In genomic region chr1:248786106-248786665, GRCh38 we compare ENCODE assay signal across 13 cellular contexts. TPM values are rescaled to one million over a fixed set of nuclear protein-coding genes. Genes with fewer than 3 reads are reported as not detected.
DNase-seq lines count a peak whose midpoint lies in the region; ATAC-seq and TF ChIP-seq lines count a peak whose summit lies in the region.
"Had no signal": no experiment of that assay in that cellular context is flagged by ENCODE, and none has a peak within 500 bp of the region (broad histone marks: within the 10 kb centered on the region; RNA-seq: fewer than 3 reads in every experiment).

No MANE protein-coding gene starts in this region.

- H3K36me3 Mint-ChIP-seq in natural killer cell treated with Interleukin-12 subunit alpha and Interleukin-12 subunit beta and Interleukin-15 and Interleukin-18, amount 100 ng/mL, for 72 hours = peaks cover 6% of the 10 kb centered on the region
- no peaks in the 10 kb centered on the region for H3K36me3 Mint-ChIP-seq in natural killer cell

- peak; percentile 57 to 83 for ATAC-seq in natural killer cell treated with Interleukin-12 subunit alpha and Interleukin-12 subunit beta and Interleukin-15 and Interleukin-18, amount 100 ng/mL, for 72 hours
- ATAC-seq in natural killer cell (no peak), HG03175 (IDR thresholded peaks at IDR 0.05; ENCODE audit: unreplicated experiment) (peak; percentile 89)
- ATAC-seq: left lobe of liver had no signal

- H3K4me2 ChIP-seq in Karpas-422 (ENCODE audit: low read depth, low read length, poor library complexity, severe bottlenecking) = no peak overlapping the region

- H3K4me1 Mint-ChIP-seq in natural killer cell treated with Interleukin-12 subunit alpha and Interleukin-12 subunit beta and Interleukin-15 and Interleukin-18, amount 100 ng/mL, for 72 hours (ENCODE audit: low read depth in 2 of 2) = peaks cover 0 to 6% of the 10 kb centered on the region in 2 donors
- H3K4me1 Mint-ChIP-seq in natural killer cell = no peaks in the 10 kb centered on the region

- peaks cover 2 to 24% of the 10 kb centered on the region in 2 donors for H3K27me3 Mint-ChIP-seq in natural killer cell treated with Interleukin-12 subunit alpha and Interleukin-12 subunit beta and Interleukin-15 and Interleukin-18, amount 100 ng/mL, for 72 hours
- H3K27me3 Mint-ChIP-seq in natural killer cell (ENCODE audit: low read depth in 2 of 2) = peaks cover 0 to 18% of the 10 kb centered on the region in 2 donors

- no peaks in the 10 kb centered on the region for H3K9me2 ChIP-seq in Karpas-422 (replicated peaks; ENCODE audit: insufficient read depth, low read length)

- no peaks in the 10 kb centered on the region for H3K79me2 ChIP-seq in Karpas-422 (ENCODE audit: low read length)

- H3K9me3 ChIP-seq in SJCRH30 (replicated peaks) (no peaks in the 10 kb centered on the region), Karpas-422 (ENCODE audit: low read length) (no peaks in the 10 kb centered on the region), ascending aorta (no peaks in the 10 kb centered on the region)
- H3K9me3 ChIP-seq: esophagus squamous epithelium, right lobe of liver had no signal

- no peak overlapping the region for H3K27ac Mint-ChIP-seq in natural killer cell treated with Interleukin-12 subunit alpha and Interleukin-12 subunit beta and Interleukin-15 and Interleukin-18, amount 100 ng/mL, for 72 hours
- H3K27ac Mint-ChIP-seq in natural killer cell = no peak overlapping the region

- TF ChIP-seq CTCF in natural killer cell (IDR thresholded peaks at IDR 0.05) = no peak
- no peak for TF ChIP-seq CTCF in ascending aorta (IDR thresholded peaks at IDR 0.05)

- no peak overlapping the region for H2AFZ ChIP-seq in Karpas-422 (ENCODE audit: low read length)

- no peaks in the 10 kb centered on the region for H3K9me3 Mint-ChIP-seq in natural killer cell treated with Interleukin-12 subunit alpha and Interleukin-12 subunit beta and Interleukin-15 and Interleukin-18, amount 100 ng/mL, for 72 hours
- peaks cover 2 to 3% of the 10 kb centered on the region in 2 donors for H3K9me3 Mint-ChIP-seq in natural killer cell

- H3K4me3 ChIP-seq in SJCRH30 = no peak overlapping the region
- H3K4me3 ChIP-seq in Karpas-422 (ENCODE audit: low read length) = no peak overlapping the region
- no peak overlapping the region for H3K4me3 ChIP-seq in ascending aorta
- H3K4me3 ChIP-seq: esophagus squamous epithelium, right lobe of liver had no signal

- no peaks in the 10 kb centered on the region for H3K4me1 ChIP-seq in SJCRH30
- H3K4me1 ChIP-seq in Karpas-422 (ENCODE audit: low read length) = no peaks in the 10 kb centered on the region
- H3K4me1 ChIP-seq in ascending aorta = no peaks in the 10 kb centered on the region
- H3K4me1 ChIP-seq: esophagus squamous epithelium, right lobe of liver had no signal

- H3K27me3 ChIP-seq in SJCRH30 (no peaks in the 10 kb centered on the region), Karpas-422 (ENCODE audit: low read length) (no peaks in the 10 kb centered on the region), ascending aorta (no peaks in the 10 kb centered on the region)
- H3K27me3 ChIP-seq: esophagus squamous epithelium, right lobe of liver had no signal

- H3K27ac ChIP-seq in SJCRH30 (no peak overlapping the region), Karpas-422 (ENCODE audit: low read length) (no peak overlapping the region), ascending aorta (no peak overlapping the region)
- H3K27ac ChIP-seq: esophagus squamous epithelium, right lobe of liver had no signal

- H4K20me1 ChIP-seq in Karpas-422 (ENCODE audit: insufficient read depth, low read depth, low read length) = no peaks in the 10 kb centered on the region

- H3K36me3 ChIP-seq in SJCRH30 (no peaks in the 10 kb centered on the region), Karpas-422 (ENCODE audit: insufficient read depth, low read length) (no peaks in the 10 kb centered on the region), ascending aorta (no peaks in the 10 kb centered on the region)
- H3K36me3 ChIP-seq: esophagus squamous epithelium, right lobe of liver had no signal

- intact Hi-C loops in natural killer cell (cut with micrococcal nuclease) = no loop called here
- intact Hi-C loops in ascending aorta (cut with DNase I) = no loop called here

- no peak overlapping the region for H3K4me3 Mint-ChIP-seq in natural killer cell treated with Interleukin-12 subunit alpha and Interleukin-12 subunit beta and Interleukin-15 and Interleukin-18, amount 100 ng/mL, for 72 hours
- no peak overlapping the region for H3K4me3 Mint-ChIP-seq in natural killer cell

- H3K9ac ChIP-seq in Karpas-422 (ENCODE audit: low read length) = no peak overlapping the region

- DNase-seq in natural killer cell treated with Interleukin-12 subunit alpha and Interleukin-12 subunit beta and Interleukin-15 and Interleukin-18, amount 100 ng/mL, for 72 hours (ENCODE audit: low spot score) = no peak
- DNase-seq in natural killer cell = no peak
- peak; percentile 16 to 21 for DNase-seq in SJCRH30
- DNase-seq in NCI-H2107 (lab: John Stamatoyannopoulos, UW) = no peak
- DNase-seq in Karpas-422 = no peak
- DNase-seq in NCI-H82 (lab: John Stamatoyannopoulos, UW) = no peak
- no peak for DNase-seq in ascending aorta (ENCODE audit: low spot score in 2 of 2)
- DNase-seq: amniotic stem cell, esophagus squamous epithelium, NCI-H510A, right lobe of liver had no signal

RNA-seq across cellular contexts. Expression of gene LYPD8, which starts 30.6 kb away (rescaled TPM):
- total RNA-seq in natural killer cell treated with Interleukin-12 subunit alpha and Interleukin-12 subunit beta and Interleukin-15 and Interleukin-18, amount 100 ng/mL, for 72 hours = not detected
- total RNA-seq in natural killer cell (not detected), ascending aorta (not detected)
- total RNA-seq in SJCRH30 (2014; rRNA removed; shearing (Covaris generic)) = 0.91 and 1.6 TPM in 2 replicates
- total RNA-seq in Karpas-422 (2014; rRNA removed; shearing (Covaris generic); ENCODE audit: low replicate concordance) = not detected in 2 replicates
- total RNA-seq: esophagus squamous epithelium, left lobe of liver, right lobe of liver had no signal

RNA-seq across cellular contexts. Expression of gene SH3BP5L, which starts 39.5 kb away (rescaled TPM):
- total RNA-seq in natural killer cell treated with Interleukin-12 subunit alpha and Interleukin-12 subunit beta and Interleukin-15 and Interleukin-18, amount 100 ng/mL, for 72 hours = 10 to 100 TPM; 18.3 to 23.8 TPM
- total RNA-seq in natural killer cell (10 to 100 TPM; 19.0 to 27.5 (median 22.9) TPM), ascending aorta (15.9 TPM)
- total RNA-seq in SJCRH30 (2014; rRNA removed; shearing (Covaris generic)) = 14.2 and 15.8 TPM in 2 replicates
- 14.6 and 24.1 TPM in 2 replicates for total RNA-seq in Karpas-422 (2014; rRNA removed; shearing (Covaris generic); ENCODE audit: low replicate concordance)

RNA-seq across cellular contexts. Expression of gene ZNF672, which starts 51.8 kb away (rescaled TPM):
- total RNA-seq in natural killer cell treated with Interleukin-12 subunit alpha and Interleukin-12 subunit beta and Interleukin-15 and Interleukin-18, amount 100 ng/mL, for 72 hours = 10 to 100 TPM; 41.2 to 59.7 TPM
- 10 to 100 TPM; 29.0 to 41.8 (median 38.7) TPM for total RNA-seq in natural killer cell
- total RNA-seq in SJCRH30 (2014; rRNA removed; shearing (Covaris generic)) = 15.9 and 17.0 TPM in 2 replicates
- 16.7 and 38.3 TPM in 2 replicates for total RNA-seq in Karpas-422 (2014; rRNA removed; shearing (Covaris generic); ENCODE audit: low replicate concordance)
- total RNA-seq in ascending aorta = 30.9 TPM

Comparison
In these comparisons a context has a peak if more than half of its experiments do, and no peak if none do; other contexts are left out.
1. ATAC-seq: peak in natural killer cell treated with Interleukin-12 subunit alpha and Interleukin-12 subunit beta and Interleukin-15 and Interleukin-18, amount 100 ng/mL, for 72 hours (2 of 2) and HG03175 (single experiment); none in natural killer cell (0 of 3).
2. DNase-seq: peak in SJCRH30 (2 of 2); none in natural killer cell treated with Interleukin-12 subunit alpha and Interleukin-12 subunit beta and Interleukin-15 and Interleukin-18, amount 100 ng/mL, for 72 hours (single experiment), natural killer cell (single experiment), NCI-H2107 (single experiment), Karpas-422 (single experiment), NCI-H82 (single experiment) and ascending aorta (0 of 2).